ENCODE assay signal across 8 cellular contexts in genomic region chr7:64618785-64619456, GRCh38. TPM values are rescaled to one million over a fixed set of nuclear protein-coding genes. Genes with fewer than 3 reads are reported as not detected.
DNase-seq lines count a peak whose midpoint lies in the region; ATAC-seq, FAIRE-seq and TF ChIP-seq lines count a peak whose summit lies in the region.

No MANE protein-coding gene starts in this region.

- intact Hi-C loops in endothelial cell of umbilical vein (cut with micrococcal nuclease): no loop called here
- intact Hi-C loops in naive thymus-derived CD4-positive, alpha-beta T cell (cut with micrococcal nuclease): loop anchor here in 1 of 2 donors (2.0 kb wide), 2 partner anchors 56 to 1610 kb away; partner anchors contain the start of gene ZNF680

- TF ChIP-seq POLR2A in endothelial cell of umbilical vein (IDR thresholded peaks at IDR 0.05; ENCODE audit: low read depth, low read length): no peak

- peak overlapping the region in 1 of 10 donors; percentile 1 for H3K4me3 Mint-ChIP-seq in naive thymus-derived CD4-positive, alpha-beta T cell

- H3K9me3 Mint-ChIP-seq in naive thymus-derived CD4-positive, alpha-beta T cell: peaks cover 0 to 43% (median 9%) of the 10 kb centered on the region in 11 donors

- H3K9me1 ChIP-seq in endothelial cell of umbilical vein (replicated peaks; ENCODE audit: control insufficient read depth, extremely low read depth, insufficient read depth, low read length): no peaks in the 10 kb centered on the region

- H3K27ac ChIP-seq in endothelial cell of umbilical vein (ENCODE audit: insufficient read depth, low read depth, low read length): no peak overlapping the region
- no peak overlapping the region for H3K27ac ChIP-seq in naive thymus-derived CD4-positive, alpha-beta T cell (ENCODE audit: low read depth, low read length)

- no peaks in the 10 kb centered on the region for H4K20me1 ChIP-seq in endothelial cell of umbilical vein (replicated peaks; ENCODE audit: control insufficient read depth, extremely low read depth, insufficient read depth, low read length)

- no peaks in the 10 kb centered on the region for H3K27me3 Mint-ChIP-seq in naive thymus-derived CD4-positive, alpha-beta T cell

- H3K9ac ChIP-seq in endothelial cell of umbilical vein (replicated peaks; ENCODE audit: extremely low read depth, insufficient read depth, low read length): no peak overlapping the region

- H3K27ac Mint-ChIP-seq in naive thymus-derived CD4-positive, alpha-beta T cell: no peak overlapping the region

- POLR2A ChIA-PET in endothelial cell of umbilical vein (lab: Charles Lee): no interaction called here
- POLR2A ChIA-PET in naive thymus-derived CD4-positive, alpha-beta T cell (lab: Charles Lee): no interaction called here

- no peaks in the 10 kb centered on the region for H3K27me3 ChIP-seq in endothelial cell of umbilical vein (ENCODE audit: control insufficient read depth in 2 of 2, insufficient read depth in 2 of 2, low read length in 2 of 2)
- H3K27me3 ChIP-seq in naive thymus-derived CD4-positive, alpha-beta T cell (ENCODE audit: control insufficient read depth in 2 of 2, insufficient read depth in 2 of 2, low read length in 2 of 2): no peaks in the 10 kb centered on the region

- DNase-seq in NCI-H1417 (lab: John Stamatoyannopoulos, UW): peak; percentile 8 to 72 (median 59)
- DNase-seq in NCI-H1417 treated with DMSO at 0.1 percent for 48 hours (lab: John Stamatoyannopoulos, UW): no peak
- peak; percentile 19 for DNase-seq in HFF-Myc (ENCODE audit: extremely low read depth, low read depth)
- peak; percentile 76 for DNase-seq in RKO (ENCODE audit: low spot score)
- DNase-seq in endothelial cell of umbilical vein (ENCODE audit: low read depth, low spot score): peak; percentile 41
- DNase-seq in naive thymus-derived CD4-positive, alpha-beta T cell: peak in 7 of 9 donors; percentile 5 to 60 (median 40)
- no peak for DNase-seq in cortex of kidney (lab: John Stamatoyannopoulos, UW)

- no peaks in the 10 kb centered on the region for H3K4me1 ChIP-seq in endothelial cell of umbilical vein (ENCODE audit: control insufficient read depth, extremely low read depth, insufficient read depth, low read length)
- no peaks in the 10 kb centered on the region for H3K4me1 ChIP-seq in naive thymus-derived CD4-positive, alpha-beta T cell (ENCODE audit: control insufficient read depth in 2 of 2, insufficient read depth in 2 of 2, low read length in 2 of 2)

- no peaks in the 10 kb centered on the region for H3K36me3 ChIP-seq in endothelial cell of umbilical vein (ENCODE audit: control insufficient read depth in 2 of 2, extremely low read depth in 1 of 2, insufficient read depth in 2 of 2, low read length in 2 of 2)
- H3K36me3 ChIP-seq in naive thymus-derived CD4-positive, alpha-beta T cell (ENCODE audit: control insufficient read depth in 2 of 3, insufficient read depth in 3 of 3, low read length in 3 of 3): no peaks in the 10 kb centered on the region

- TF ChIP-seq CTCF in HFF-Myc (IDR thresholded peaks at IDR 0.05; ENCODE audit: low read depth, low read length, missing control alignments) (peak; percentile 26), endothelial cell of umbilical vein (IDR thresholded peaks at IDR 0.05; ENCODE audit: extremely low read depth in 1 of 2, insufficient read depth in 1 of 2, low read depth in 1 of 2, low read length in 2 of 2) (peak; percentile 19 to 21)

- peaks cover 0 to 4% (median 0%) of the 10 kb centered on the region in 7 donors for H3K4me1 Mint-ChIP-seq in naive thymus-derived CD4-positive, alpha-beta T cell

- H3K79me2 ChIP-seq in endothelial cell of umbilical vein (ENCODE audit: control insufficient read depth, insufficient read depth, low read length): no peaks in the 10 kb centered on the region

- no peak for ATAC-seq in naive thymus-derived CD4-positive, alpha-beta T cell
- no peak for ATAC-seq in GM18517 (IDR thresholded peaks at IDR 0.05; ENCODE audit: unreplicated experiment)

- H2AFZ ChIP-seq in endothelial cell of umbilical vein (ENCODE audit: low read depth, low read length): no peak overlapping the region

- dilution Hi-C loops in endothelial cell of umbilical vein (cut with MboI; ENCODE audit: extremely low pct_ligation_motif_present, low sequenced_read_pairs): no loop called here

- peak; percentile 49 for FAIRE-seq in endothelial cell of umbilical vein (lab: Jason Lieb, UNC)

- peaks cover 8% of the 10 kb centered on the region for H3K9me3 ChIP-seq in endothelial cell of umbilical vein (replicated peaks; ENCODE audit: control insufficient read depth, insufficient read depth, low read length)
- H3K9me3 ChIP-seq in naive thymus-derived CD4-positive, alpha-beta T cell (ENCODE audit: control insufficient read depth in 2 of 3, low read length in 3 of 3): peaks cover 0 to 9% (median 0%) of the 10 kb centered on the region in 3 experiments

- H3K4me3 ChIP-seq in HFF-Myc (replicated peaks; ENCODE audit: low read depth, low read length) (no peak overlapping the region), endothelial cell of umbilical vein (replicated peaks in 1 of 3; ENCODE audit: insufficient read depth in 1 of 3, low read depth in 1 of 3, low read length in 3 of 3) (no peak overlapping the region)
- no peak overlapping the region for H3K4me3 ChIP-seq in naive thymus-derived CD4-positive, alpha-beta T cell (ENCODE audit: low read length)

- peaks cover 0 to 4% (median 0%) of the 10 kb centered on the region in 5 donors for H3K36me3 Mint-ChIP-seq in naive thymus-derived CD4-positive, alpha-beta T cell

- no peak overlapping the region for H3K4me2 ChIP-seq in endothelial cell of umbilical vein (ENCODE audit: insufficient read depth, low read length)

- no TSS peak for BruUV-seq in endothelial cell of umbilical vein (replicated peaks; lab: Mats Ljungman, UMichigan)

- CTCF ChIA-PET in endothelial cell of umbilical vein (lab: Charles Lee): no interaction called here
- CTCF ChIA-PET in naive thymus-derived CD4-positive, alpha-beta T cell (lab: Charles Lee): interaction anchor here (1.4 kb wide), 1 partner anchor 438 kb away, joined by 3 read pairs; no protein-coding TSS in a partner anchor

TF ChIP-seq in endothelial cell of umbilical vein, 7 proteins besides CTCF, POLR2A, EP300 and RAD21:
- TF ChIP-seq FOS (IDR thresholded peaks at IDR 0.05; ENCODE audit: borderline replicate concordance, insufficient read depth, low read length): no peak

RNA-seq across cellular contexts. Expression of gene ZNF107, which starts 47.0 kb away (rescaled TPM):
- total RNA-seq in endothelial cell of umbilical vein: 5.6 and 5.8 TPM in 2 replicates
- 0.73 and 0.77 TPM in 2 replicates for polyA plus RNA-seq in endothelial cell of umbilical vein
- 0.98 and 1.2 TPM in 2 replicates for polyA plus RNA-seq in endothelial cell of umbilical vein (2011; cell fraction: cytosol; rRNA removed)
- polyA plus RNA-seq in endothelial cell of umbilical vein (2011; cell fraction: nucleus; rRNA removed): 6.8 and 7.7 TPM in 2 replicates
- polyA plus RNA-seq in endothelial cell of umbilical vein (2012): 1.5 and 1.7 TPM in 2 replicates
- polyA minus RNA-seq in endothelial cell of umbilical vein: 2.9 and 3.5 TPM in 2 replicates
- 1.8 TPM for polyA minus RNA-seq in endothelial cell of umbilical vein (2011; cell fraction: cytosol; rRNA and poly(A)+ RNA removed)
- 6.8 and 11.5 TPM in 2 replicates for polyA minus RNA-seq in endothelial cell of umbilical vein (2011; cell fraction: nucleus; rRNA and poly(A)+ RNA removed)
- total RNA-seq in naive thymus-derived CD4-positive, alpha-beta T cell: 10 to 100 TPM; 11.2 to 33.5 (median 17.3) TPM
- polyA plus RNA-seq in naive thymus-derived CD4-positive, alpha-beta T cell: 10 to 100 TPM; 11.8 to 15.6 TPM

RNA-seq across cellular contexts. Expression of gene ZNF680, which starts 56.0 kb away (rescaled TPM):
- 10.8 and 11.5 TPM in 2 replicates for total RNA-seq in endothelial cell of umbilical vein
- polyA plus RNA-seq in endothelial cell of umbilical vein: 0.83 and 1.0 TPM in 2 replicates
- polyA plus RNA-seq in endothelial cell of umbilical vein (2011; cell fraction: cytosol; rRNA removed): 1.1 and 1.4 TPM in 2 replicates
- polyA plus RNA-seq in endothelial cell of umbilical vein (2011; cell fraction: nucleus; rRNA removed): 8.3 and 8.8 TPM in 2 replicates
- polyA plus RNA-seq in endothelial cell of umbilical vein (2012): 2.5 and 2.9 TPM in 2 replicates
- 3.8 and 5.6 TPM in 2 replicates for polyA minus RNA-seq in endothelial cell of umbilical vein
- 4.8 TPM for polyA minus RNA-seq in endothelial cell of umbilical vein (2011; cell fraction: cytosol; rRNA and poly(A)+ RNA removed)
- polyA minus RNA-seq in endothelial cell of umbilical vein (2011; cell fraction: nucleus; rRNA and poly(A)+ RNA removed): 15.4 and 20.4 TPM in 2 replicates
- 10 to 100 TPM in 4 of 5 experiments, 1 to 10 TPM in 1; 10.0 to 20.4 (median 12.0) TPM for total RNA-seq in naive thymus-derived CD4-positive, alpha-beta T cell
- 10 to 100 TPM in 1 of 2 donors, 1 to 10 TPM in 1; 9.1 to 10.3 TPM for polyA plus RNA-seq in naive thymus-derived CD4-positive, alpha-beta T cell

Comparison
In these comparisons a context has a peak if more than half of its experiments do, and no peak if none do; other contexts are left out.
1. DNase-seq: peak in NCI-H1417 (3 of 3), HFF-Myc (single experiment), RKO (single experiment), endothelial cell of umbilical vein (single experiment) and naive thymus-derived CD4-positive, alpha-beta T cell (7 of 9); none in NCI-H1417 treated with DMSO at 0.1 percent for 48 hours (single experiment) and cortex of kidney (single experiment).